ENCODE assay signal across 40 cellular contexts in genomic region chr10:16737420-16737819, GRCh38.
"Had no signal": no experiment of that assay in that cellular context is flagged by ENCODE, and none has a peak within 500 bp of the region (broad histone marks: within the 10 kb centered on the region; RNA-seq: fewer than 3 reads in every experiment).

No MANE protein-coding gene starts in this region.

- H3K27ac ChIP-seq: adrenal gland, ascending aorta, body of pancreas, brain microvascular endothelial cell, breast epithelium, cardiac muscle cell had no signal

- H3K27ac Mint-ChIP-seq: activated naive CD4-positive, alpha-beta T cell treated with anti-CD3 and anti-CD28 coated beads for 36 hours; activated naive CD4-positive, alpha-beta T cell treated with anti-CD3 and anti-CD28 coated beads, Interleukin-2, amount 10 ng/mL, durations not matched to agents 7 days and 5 days; activated naive CD4-positive, alpha-beta T cell treated with anti-CD3 and anti-CD28 coated beads, Interleukin-2, amount 50 U/mL, for 24 hours; activated naive CD4-positive, alpha-beta T cell treated with anti-CD3 and anti-CD28 coated beads, Interleukin-2, amount 50 U/mL, for 72 hours; activated naive CD8-positive, alpha-beta T cell; activated naive CD8-positive, alpha-beta T cell treated with anti-CD3 and anti-CD28 coated beads for 36 hours; activated naive CD8-positive, alpha-beta T cell treated with anti-CD3 and anti-CD28 coated beads, Interleukin-2, amount 10 ng/mL, durations not matched to agents 7 days and 5 days; activated naive CD8-positive, alpha-beta T cell treated with anti-CD3 and anti-CD28 coated beads, Interleukin-2, amount 50 U/mL, for 24 hours; activated T-cell treated with anti-CD3 and anti-CD28 coated beads, Interleukin-2, amount 50 U/mL, for 24 hours; activated T-cell treated with anti-CD3 and anti-CD28 coated beads, Interleukin-2, amount 50 U/mL, for 72 hours; activated T-helper 1 cell treated with anti-CD3 and anti-CD28 coated beads, Interleukin-12 subunit alpha, Interleukin-12 subunit beta, Interleukin-2, Interleukin-4 antibody, amounts not matched to agents 30 ng/mL and 10 ng/mL and 1 ng/mL, durations not matched to agents 14 hours and 24 hours and 36 hours; activated T-helper 17 cell treated with anti-CD3 and anti-CD28 coated beads, Interleukin-2, amount 50 U/mL, for 72 hours; activated T-helper 2 cell treated with anti-CD3 and anti-CD28 coated beads, Interferon-gamma antibody, Interleukin-2, Interleukin-4, amounts not matched to agents 10 μg/mL and 5 μg/mL and 100 μg/mL, durations not matched to agents 14 hours and 24 hours and 36 hours; brain had no signal

- H3K27me3 ChIP-seq: adrenal gland, ascending aorta, body of pancreas, brain microvascular endothelial cell, breast epithelium, cardiac muscle cell had no signal

- H3K4me3 ChIP-seq: adrenal gland, ascending aorta, body of pancreas, breast epithelium, cardiac muscle cell had no signal

- H3K36me3 ChIP-seq: adrenal gland, brain microvascular endothelial cell, breast epithelium, cardiac muscle cell had no signal

- ATAC-seq: activated naive CD4-positive, alpha-beta T cell treated with anti-CD3 and anti-CD28 coated beads, Interleukin-2, amount 50 U/mL, for 72 hours; activated naive CD8-positive, alpha-beta T cell treated with anti-CD3 and anti-CD28 coated beads, Interleukin-2, amount 50 U/mL, for 24 hours; activated T-cell treated with anti-CD3 and anti-CD28 coated beads, Interleukin-2, amount 50 U/mL, for 4 hours; activated T-cell treated with anti-CD3 and anti-CD28 coated beads, Interleukin-2, amount 50 U/mL, for 72 hours; activated T-helper 17 cell treated with anti-CD3 and anti-CD28 coated beads, Interleukin-2, amount 50 U/mL, for 72 hours; body of pancreas had no signal

- DNase-seq: activated effector memory CD4-positive, alpha-beta T cell treated with anti-CD3 and anti-CD28 coated beads, Interleukin-2, amount 50 U/mL, for 16 hours; activated effector memory CD4-positive, alpha-beta T cell treated with Interleukin-2 at 50 U/mL for 16 hours; activated gamma-delta T cell; activated gamma-delta T cell treated with Interleukin-2 at 50 U/mL for 16 hours; activated naive CD4-positive, alpha-beta T cell; activated naive CD4-positive, alpha-beta T cell treated with anti-CD3 and anti-CD28 coated beads for 36 hours; activated naive CD4-positive, alpha-beta T cell treated with anti-CD3 and anti-CD28 coated beads, Interleukin-2, amount 10 ng/mL, durations not matched to agents 7 days and 5 days; activated naive CD4-positive, alpha-beta T cell treated with anti-CD3 and anti-CD28 coated beads, Interleukin-2, amount 50 U/mL, for 16 hours; activated naive CD4-positive, alpha-beta T cell treated with Interleukin-2 at 50 U/mL for 16 hours; activated naive CD8-positive, alpha-beta T cell treated with anti-CD3 and anti-CD28 coated beads for 36 hours; activated naive CD8-positive, alpha-beta T cell treated with anti-CD3 and anti-CD28 coated beads, Interleukin-2, amount 10 ng/mL, durations not matched to agents 7 days and 5 days; activated naive CD8-positive, alpha-beta T cell treated with anti-CD3 and anti-CD28 coated beads, Interleukin-2, amount 50 U/mL, for 24 hours; activated T-cell treated with anti-CD3 and anti-CD28 coated beads for 4 hours; activated T-cell treated with anti-CD3 and anti-CD28 coated beads, Interleukin-2, amount 50 U/mL, for 1 hour; activated T-cell treated with anti-CD3 and anti-CD28 coated beads, Interleukin-2, amount 50 U/mL, for 24 hours; activated T-cell treated with anti-CD3 and anti-CD28 coated beads, Interleukin-2, amount 50 U/mL, for 4 hours; activated T-cell treated with anti-CD3 and anti-CD28 coated beads, Interleukin-2, amount 50 U/mL, for 48 hours; activated T-cell treated with anti-CD3 and anti-CD28 coated beads, Interleukin-2, amount 50 U/mL, for 72 hours; adrenal gland; amygdala; anterior cingulate cortex; aorta; body of pancreas; brain microvascular endothelial cell; caudate nucleus; central memory CD4-positive, alpha-beta T cell; cerebellar nuclear complex had no signal

- H3K4me3 Mint-ChIP-seq: activated naive CD4-positive, alpha-beta T cell treated with anti-CD3 and anti-CD28 coated beads for 36 hours; activated naive CD4-positive, alpha-beta T cell treated with anti-CD3 and anti-CD28 coated beads, Interleukin-2, amount 10 ng/mL, durations not matched to agents 7 days and 5 days; activated naive CD4-positive, alpha-beta T cell treated with anti-CD3 and anti-CD28 coated beads, Interleukin-2, amount 50 U/mL, for 24 hours; activated naive CD8-positive, alpha-beta T cell; activated naive CD8-positive, alpha-beta T cell treated with anti-CD3 and anti-CD28 coated beads for 36 hours; activated naive CD8-positive, alpha-beta T cell treated with anti-CD3 and anti-CD28 coated beads, Interleukin-2, amount 10 ng/mL, durations not matched to agents 7 days and 5 days; activated naive CD8-positive, alpha-beta T cell treated with anti-CD3 and anti-CD28 coated beads, Interleukin-2, amount 50 U/mL, for 24 hours; activated T-cell treated with anti-CD3 and anti-CD28 coated beads, Interleukin-2, amount 50 U/mL, for 24 hours; activated T-cell treated with anti-CD3 and anti-CD28 coated beads, Interleukin-2, amount 50 U/mL, for 4 hours; activated T-cell treated with anti-CD3 and anti-CD28 coated beads, Interleukin-2, amount 50 U/mL, for 72 hours; activated T-helper 1 cell treated with anti-CD3 and anti-CD28 coated beads, Interleukin-12 subunit alpha, Interleukin-12 subunit beta, Interleukin-2, Interleukin-4 antibody, amounts not matched to agents 30 ng/mL and 10 ng/mL and 1 ng/mL, durations not matched to agents 14 hours and 24 hours and 36 hours; activated T-helper 17 cell treated with anti-CD3 and anti-CD28 coated beads, Interleukin-2, amount 50 U/mL, for 72 hours; brain; central memory CD8-positive, alpha-beta T cell had no signal

- H3K9me3 ChIP-seq: adrenal gland, body of pancreas had no signal

- H3K27me3 Mint-ChIP-seq: activated naive CD4-positive, alpha-beta T cell treated with anti-CD3 and anti-CD28 coated beads, Interleukin-2, amount 10 ng/mL, durations not matched to agents 7 days and 5 days; activated naive CD4-positive, alpha-beta T cell treated with anti-CD3 and anti-CD28 coated beads, Interleukin-2, amount 50 U/mL, for 24 hours; activated naive CD8-positive, alpha-beta T cell; activated naive CD8-positive, alpha-beta T cell treated with anti-CD3 and anti-CD28 coated beads for 36 hours; activated naive CD8-positive, alpha-beta T cell treated with anti-CD3 and anti-CD28 coated beads, Interleukin-2, amount 10 ng/mL, durations not matched to agents 7 days and 5 days; activated naive CD8-positive, alpha-beta T cell treated with anti-CD3 and anti-CD28 coated beads, Interleukin-2, amount 50 U/mL, for 24 hours; activated T-cell treated with anti-CD3 and anti-CD28 coated beads, Interleukin-2, amount 50 U/mL, for 24 hours; activated T-helper 17 cell treated with anti-CD3 and anti-CD28 coated beads, Interleukin-2, amount 50 U/mL, for 72 hours; brain; central memory CD8-positive, alpha-beta T cell had no signal

- FAIRE-seq: astrocyte, bronchial epithelial cell had no signal

- H3K4me1 Mint-ChIP-seq: activated naive CD8-positive, alpha-beta T cell treated with anti-CD3 and anti-CD28 coated beads for 36 hours; activated naive CD8-positive, alpha-beta T cell treated with anti-CD3 and anti-CD28 coated beads, Interleukin-2, amount 10 ng/mL, durations not matched to agents 7 days and 5 days; activated naive CD8-positive, alpha-beta T cell treated with anti-CD3 and anti-CD28 coated beads, Interleukin-2, amount 50 U/mL, for 24 hours; brain had no signal

- H3K4me1 ChIP-seq: adrenal gland, ascending aorta, body of pancreas, breast epithelium had no signal
